ENCODE assay signal across 2 cellular contexts in genomic region chr2:237563816-237564215, GRCh38.
TF ChIP-seq lines count a peak whose summit lies in the region.

No MANE protein-coding gene starts in this region.

TF ChIP-seq in Ishikawa, 13 proteins besides CTCF, POLR2A, EP300 and RAD21 (continued from another document):
- TF ChIP-seq REST (IDR thresholded peaks at IDR 0.05; ENCODE audit: low read depth) (peak; percentile 98), EGR1 (IDR thresholded peaks at IDR 0.05) (no peak)
TF ChIP-seq in Ishikawa: peak in this region for 2.

TF ChIP-seq in K562, 482 proteins besides CTCF, POLR2A, EP300 and RAD21:
- TF ChIP-seq REST (CRISPR knock-in tag; IDR thresholded peaks at IDR 0.05; ENCODE audit: low read depth) (peak; percentile 67; the same call in 1 of the 2 replicates), ZNF449 (CRISPR knock-in tag; IDR thresholded peaks at IDR 0.05) (no peak)
